Comparison of ENCODE assay signal across 8 cellular contexts in the genomic region with DNA sequence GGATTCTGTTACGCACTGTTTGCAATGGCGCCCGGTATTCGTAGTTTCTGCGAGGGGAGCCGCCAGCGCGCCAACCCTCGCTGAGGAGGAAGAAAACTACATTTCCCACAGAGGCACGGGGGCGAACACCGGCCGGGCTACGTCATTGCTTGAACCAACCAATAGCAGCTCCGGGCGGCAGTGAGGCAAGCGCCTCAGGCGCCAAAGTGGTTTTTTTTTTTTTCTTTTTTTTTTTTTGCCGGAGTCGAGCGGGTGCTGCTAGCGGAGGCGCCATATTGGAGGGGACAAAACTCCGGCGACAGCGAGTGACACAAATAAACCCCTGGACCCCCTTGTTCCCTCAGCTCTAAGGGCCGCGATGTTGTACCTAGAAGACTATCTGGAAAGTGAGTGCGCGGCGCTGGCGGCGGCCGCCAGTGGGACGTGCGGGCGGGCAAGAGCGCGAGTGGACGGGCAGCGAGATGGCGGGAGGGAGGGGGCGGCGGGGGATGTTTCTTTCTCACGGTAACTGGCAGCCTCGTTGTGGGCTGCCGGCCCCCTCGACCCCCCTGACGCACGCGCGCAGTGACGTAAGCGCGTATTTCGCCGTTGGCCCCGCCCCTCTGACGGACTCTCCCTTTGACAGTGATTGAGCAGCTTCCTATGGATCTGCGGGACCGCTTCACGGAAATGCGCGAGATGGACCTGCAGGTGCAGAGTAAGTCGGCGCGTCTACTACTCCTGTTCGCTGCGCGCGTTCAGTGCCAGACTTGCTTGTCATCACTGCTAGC. TPM values are rescaled to one million over a fixed set of nuclear protein-coding genes. Genes with fewer than 3 reads are reported as not detected.
DNase-seq lines count a peak whose midpoint lies in the region; ATAC-seq and TF ChIP-seq lines count a peak whose summit lies in the region.

A gene with protein sequence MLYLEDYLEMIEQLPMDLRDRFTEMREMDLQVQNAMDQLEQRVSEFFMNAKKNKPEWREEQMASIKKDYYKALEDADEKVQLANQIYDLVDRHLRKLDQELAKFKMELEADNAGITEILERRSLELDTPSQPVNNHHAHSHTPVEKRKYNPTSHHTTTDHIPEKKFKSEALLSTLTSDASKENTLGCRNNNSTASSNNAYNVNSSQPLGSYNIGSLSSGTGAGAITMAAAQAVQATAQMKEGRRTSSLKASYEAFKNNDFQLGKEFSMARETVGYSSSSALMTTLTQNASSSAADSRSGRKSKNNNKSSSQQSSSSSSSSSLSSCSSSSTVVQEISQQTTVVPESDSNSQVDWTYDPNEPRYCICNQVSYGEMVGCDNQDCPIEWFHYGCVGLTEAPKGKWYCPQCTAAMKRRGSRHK (plus strand): TSS at position 239 of the 770 bp plus-strand sequence. CDS start 120 bp downstream, at position 359.

- H3K4me2 ChIP-seq in SU-DHL-6 (ENCODE audit: low read depth, low read length, poor library complexity, severe bottlenecking) (peak within 1 kb of the TSS; percentile 87), osteoblast (ENCODE audit: insufficient read depth, low read length) (peak within 1 kb of the TSS; percentile 95)

- no peaks in the 10 kb centered on the region for H3K9me3 ChIP-seq in SU-DHL-6 (ENCODE audit: insufficient read depth, low read length)
- no peaks in the 10 kb centered on the region for H3K9me3 ChIP-seq in osteoblast (ENCODE audit: low read depth, low read length)
- H3K9me3 ChIP-seq in thoracic aorta: no peaks in the 10 kb centered on the region

- H3K27ac Mint-ChIP-seq in activated naive CD8-positive, alpha-beta T cell treated with anti-CD3 and anti-CD28 coated beads, Interleukin-2, amount 10 ng/mL, durations not matched to agents 7 days and 5 days: peak within 1 kb of the TSS; percentile 98
- peak within 1 kb of the TSS; percentile 96 for H3K27ac Mint-ChIP-seq in glutamatergic neuron (ENCODE audit: unreplicated experiment)

- H3K36me3 ChIP-seq in SU-DHL-6 (ENCODE audit: low read length) (peaks cover 27% of the 10 kb centered on the region), osteoblast (ENCODE audit: insufficient read depth, low read length) (peaks cover 10% of the 10 kb centered on the region), thoracic aorta (peaks cover 3% of the 10 kb centered on the region)

- H3K27me3 ChIP-seq in SU-DHL-6 (ENCODE audit: low read length) (no peaks in the 10 kb centered on the region), osteoblast (ENCODE audit: insufficient read depth, low read length) (peaks cover 7% of the 10 kb centered on the region), thoracic aorta (replicated peaks; ENCODE audit: insufficient read depth) (no peaks in the 10 kb centered on the region)

- peak within 1 kb of the TSS; percentile 83 for H3K9ac ChIP-seq in SU-DHL-6 (ENCODE audit: low read length)

- H3K4me1 Mint-ChIP-seq in activated naive CD8-positive, alpha-beta T cell treated with anti-CD3 and anti-CD28 coated beads, Interleukin-2, amount 10 ng/mL, durations not matched to agents 7 days and 5 days: peaks cover 10% of the 10 kb centered on the region
- peaks cover 3% of the 10 kb centered on the region for H3K4me1 Mint-ChIP-seq in glutamatergic neuron (ENCODE audit: low read depth, unreplicated experiment)

- peak; percentile 95 for DNase-seq in NCI-H128 (lab: John Stamatoyannopoulos, UW; ENCODE audit: unreplicated experiment)
- DNase-seq in activated naive CD8-positive, alpha-beta T cell treated with anti-CD3 and anti-CD28 coated beads, Interleukin-2, amount 10 ng/mL, durations not matched to agents 7 days and 5 days: peak; percentile 97
- DNase-seq in glutamatergic neuron: peak; percentile 97
- DNase-seq in osteoblast (ENCODE audit: insufficient read length, low spot score, missing footprints): peak; percentile 92
- DNase-seq in thoracic aorta (ENCODE audit: low spot score): peak; percentile 95

- H2AFZ ChIP-seq in SU-DHL-6 (ENCODE audit: low read depth, low read length, severe bottlenecking) (peak within 1 kb of the TSS; percentile 85), osteoblast (ENCODE audit: low read length) (peak within 1 kb of the TSS; percentile 96)

- peak within 1 kb of the TSS; percentile 94 for H3K4me3 ChIP-seq in SU-DHL-6 (ENCODE audit: insufficient read depth, low read length, poor library complexity, severe bottlenecking)
- peak within 1 kb of the TSS; percentile 95 for H3K4me3 ChIP-seq in osteoblast (ENCODE audit: insufficient read depth, low read length)
- peak within 1 kb of the TSS; percentile 80 for H3K4me3 ChIP-seq in thoracic aorta

- H4K20me1 ChIP-seq in SU-DHL-6 (ENCODE audit: low read depth, low read length) (no peaks in the 10 kb centered on the region), osteoblast (ENCODE audit: insufficient read depth, low read length) (no peaks in the 10 kb centered on the region)

- POLR2A ChIA-PET in activated naive CD8-positive, alpha-beta T cell treated with anti-CD3 and anti-CD28 coated beads, Interleukin-2, amount 10 ng/mL, durations not matched to agents 7 days and 5 days (lab: Charles Lee): interaction anchor here (0.5 to 1.0 kb wide), 9 partner anchors 9 to 490 kb away, joined by 3 to 9 read pairs (median 4); partner anchors contain the start of gene FAM3C

- H3K36me3 Mint-ChIP-seq in activated naive CD8-positive, alpha-beta T cell treated with anti-CD3 and anti-CD28 coated beads, Interleukin-2, amount 10 ng/mL, durations not matched to agents 7 days and 5 days: peaks cover 12% of the 10 kb centered on the region
- no peaks in the 10 kb centered on the region for H3K36me3 Mint-ChIP-seq in glutamatergic neuron (ENCODE audit: unreplicated experiment)

- H3K9me3 Mint-ChIP-seq in activated naive CD8-positive, alpha-beta T cell treated with anti-CD3 and anti-CD28 coated beads, Interleukin-2, amount 10 ng/mL, durations not matched to agents 7 days and 5 days: no peaks in the 10 kb centered on the region
- H3K9me3 Mint-ChIP-seq in glutamatergic neuron (ENCODE audit: unreplicated experiment): peaks cover 6% of the 10 kb centered on the region

- H3K79me2 ChIP-seq in SU-DHL-6 (ENCODE audit: insufficient read depth, low read length) (peaks cover 21% of the 10 kb centered on the region), osteoblast (ENCODE audit: insufficient read depth, low read length) (peaks cover 16% of the 10 kb centered on the region)

- H3K27ac ChIP-seq in SU-DHL-6 (ENCODE audit: low read depth, low read length) (peak within 1 kb of the TSS; percentile 88), osteoblast (ENCODE audit: low read depth, low read length) (peak within 1 kb of the TSS; percentile 93), thoracic aorta (peak within 1 kb of the TSS; percentile 89 to 97)

- peak; percentile 24 for TF ChIP-seq POLR2A in GM10847 (IDR thresholded peaks at IDR 0.05; ENCODE audit: extremely low read depth, insufficient read length)

- peaks cover 11% of the 10 kb centered on the region for H3K27me3 Mint-ChIP-seq in activated naive CD8-positive, alpha-beta T cell treated with anti-CD3 and anti-CD28 coated beads, Interleukin-2, amount 10 ng/mL, durations not matched to agents 7 days and 5 days
- peaks cover 3% of the 10 kb centered on the region for H3K27me3 Mint-ChIP-seq in glutamatergic neuron (ENCODE audit: unreplicated experiment)

- H3K4me1 ChIP-seq in osteoblast (ENCODE audit: insufficient read depth, low read length) (peaks cover 12% of the 10 kb centered on the region), thoracic aorta (ENCODE audit: control insufficient read depth in 1 of 2, low read depth in 2 of 2) (peaks cover 8 to 11% of the 10 kb centered on the region in 2 donors)

- ATAC-seq in HG02678 (IDR thresholded peaks at IDR 0.05; ENCODE audit: unreplicated experiment) (peak; percentile 95), thoracic aorta (ENCODE audit: insufficient number of reproducible peaks, low FRiP score, low read depth) (peak; percentile 98)
- peak; percentile 92 for ATAC-seq in activated naive CD8-positive, alpha-beta T cell treated with anti-CD3 and anti-CD28 coated beads, Interleukin-2, amount 10 ng/mL, durations not matched to agents 7 days and 5 days (ENCODE audit: low read depth)

- H3K4me3 Mint-ChIP-seq in activated naive CD8-positive, alpha-beta T cell treated with anti-CD3 and anti-CD28 coated beads, Interleukin-2, amount 10 ng/mL, durations not matched to agents 7 days and 5 days: peak within 1 kb of the TSS; percentile 94
- H3K4me3 Mint-ChIP-seq in glutamatergic neuron (ENCODE audit: unreplicated experiment): peak within 1 kb of the TSS; percentile 95

- 0 out of 2 replicates have a peak, but pooled peaks cover 3% of the 10 kb centered on the region for H3F3A ChIP-seq in SU-DHL-6 (ENCODE audit: insufficient read depth)

- no peaks in the 10 kb centered on the region for H3K9me2 ChIP-seq in SU-DHL-6 (replicated peaks; ENCODE audit: insufficient read depth, low read length)

- TF ChIP-seq CTCF in SU-DHL-6 (IDR thresholded peaks at IDR 0.05; ENCODE audit: insufficient read depth, low read length, poor library complexity, severe bottlenecking): no peak
- TF ChIP-seq CTCF in glutamatergic neuron (IDR thresholded peaks at IDR 0.05; ENCODE audit: partially characterized antibody, unreplicated experiment): no peak
- no peak for TF ChIP-seq CTCF in osteoblast (IDR thresholded peaks at IDR 0.05; ENCODE audit: extremely low read depth, low read depth, low read length)
- no peak for TF ChIP-seq CTCF in thoracic aorta (IDR thresholded peaks at IDR 0.05)

RNA-seq across cellular contexts. Expression of the gene that starts here (rescaled TPM):
- 10 to 100 TPM; 20.4 to 23.3 TPM for total RNA-seq in activated naive CD8-positive, alpha-beta T cell treated with anti-CD3 and anti-CD28 coated beads, Interleukin-2, amount 10 ng/mL, durations not matched to agents 7 days and 5 days
- 14.9 TPM for total RNA-seq in glutamatergic neuron (ENCODE audit: unreplicated experiment)
- total RNA-seq in osteoblast: 16.6 and 17.7 TPM in 2 replicates
- total RNA-seq in thoracic aorta: 10 to 100 TPM; 12.3 to 21.2 TPM

Comparison
In these comparisons a context has a peak if more than half of its experiments do, and no peak if none do; other contexts are left out.
1. Peak in every context shown above with its lines: DNase-seq, ATAC-seq, H3K4me3 ChIP-seq and H3K27ac ChIP-seq.